9 cellular contexts compared by ENCODE assay signal in the genomic region with DNA sequence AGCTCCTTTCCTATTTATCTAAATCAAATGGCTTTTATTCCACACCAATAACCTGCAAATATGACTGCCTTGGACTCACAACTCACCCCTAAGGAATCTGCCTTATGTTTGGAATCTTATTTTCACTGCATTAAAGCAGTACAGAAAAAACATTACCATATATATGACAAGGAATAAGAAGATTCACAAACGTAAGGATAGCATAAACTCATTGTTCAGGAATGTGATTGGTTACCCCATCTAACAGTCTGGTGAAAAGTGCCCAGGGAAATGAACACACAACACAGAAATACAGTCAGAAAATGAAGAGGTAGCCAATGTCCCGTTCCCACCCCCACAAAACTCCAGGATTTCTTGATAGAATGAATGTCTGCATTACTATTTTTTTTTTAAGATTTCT. TPM values are rescaled to one million over a fixed set of nuclear protein-coding genes. Genes with fewer than 3 reads are reported as not detected.
DNase-seq lines count a peak whose midpoint lies in the region; ATAC-seq and TF ChIP-seq lines count a peak whose summit lies in the region.
"Had no signal": no experiment of that assay in that cellular context is flagged by ENCODE, and none has a peak within 500 bp of the region (broad histone marks: within the 10 kb centered on the region; RNA-seq: fewer than 3 reads in every experiment).

No MANE protein-coding gene starts in this region.

- TF ChIP-seq CTCF in MM.1S (IDR thresholded peaks at IDR 0.05; ENCODE audit: low read length): no peak
- TF ChIP-seq CTCF in cardiac fibroblast (IDR thresholded peaks at IDR 0.05; ENCODE audit: low read depth, low read length): no peak

- H3K4me3 ChIP-seq in CD8-positive, alpha-beta memory T cell (ENCODE audit: low read length): peak overlapping the region; percentile 22
- H3K4me3 ChIP-seq in MM.1S (ENCODE audit: low read length): no peak overlapping the region
- H3K4me3 ChIP-seq in cardiac fibroblast (replicated peaks in 1 of 2; ENCODE audit: low read depth in 2 of 2, low read length in 2 of 2): peak overlapping the region in 1 of 2 donors; percentile 85

- H3K4me2 ChIP-seq in MM.1S (ENCODE audit: low read depth, low read length): peak overlapping the region; percentile 80; the same call in 1 of the 2 replicates

- peak overlapping the region in 7 of 8 donors; percentile 55 to 88 (median 81) for H3K27ac Mint-ChIP-seq in CD8-positive, alpha-beta memory T cell
- H3K27ac Mint-ChIP-seq in natural killer cell treated with Interleukin-12 subunit alpha and Interleukin-12 subunit beta and Interleukin-15 and Interleukin-18, amount 100 ng/mL, for 72 hours: peak overlapping the region; percentile 70 to 76

- POLR2A ChIA-PET in CD8-positive, alpha-beta memory T cell (lab: Charles Lee): interaction anchor here (2.3 kb wide), 1 partner anchor 80 kb away, joined by 6 read pairs; no protein-coding TSS in a partner anchor

- H3K9ac ChIP-seq in MM.1S (ENCODE audit: low read length): no peak overlapping the region

- H3K36me3 ChIP-seq in CD8-positive, alpha-beta memory T cell (ENCODE audit: insufficient read depth, low read length): no peaks in the 10 kb centered on the region
- no peaks in the 10 kb centered on the region; the same call in 1 of the 2 replicates for H3K36me3 ChIP-seq in MM.1S (replicated peaks; ENCODE audit: insufficient read depth, low read length)

- H2AFZ ChIP-seq in MM.1S (ENCODE audit: low read length): no peak overlapping the region

- peaks cover 44% of the 10 kb centered on the region for H3K4me1 ChIP-seq in CD8-positive, alpha-beta memory T cell (ENCODE audit: insufficient read depth, low read length)
- H3K4me1 ChIP-seq in MM.1S (ENCODE audit: low read length): peaks cover 10% of the 10 kb centered on the region

- CTCF ChIA-PET in CD8-positive, alpha-beta memory T cell (lab: Charles Lee): interaction anchor here (0.8 kb wide), 1 partner anchor 36 kb away, joined by 3 read pairs; no protein-coding TSS in a partner anchor

- DNase-seq in CD8-positive, alpha-beta memory T cell: no peak
- DNase-seq in MM.1S (no peak), cardiac fibroblast (ENCODE audit: low read depth in 2 of 2) (peak; percentile 26 to 81), HuH-7 (ENCODE audit: low spot score) (no peak), NCI-H2196 treated with DMSO at 0.1 percent for 48 hours (lab: John Stamatoyannopoulos, UW; ENCODE audit: unreplicated experiment) (no peak), NCI-H2029 treated with DMSO at 0.1 percent for 48 hours (lab: John Stamatoyannopoulos, UW) (no peak), NCI-H510A (lab: John Stamatoyannopoulos, UW) (no peak)
- no peak for DNase-seq in natural killer cell treated with Interleukin-12 subunit alpha and Interleukin-12 subunit beta and Interleukin-15 and Interleukin-18, amount 100 ng/mL, for 72 hours (ENCODE audit: low spot score)
- DNase-seq: SJCRH30 had no signal

- H3K27me3 Mint-ChIP-seq in CD8-positive, alpha-beta memory T cell: no peaks in the 10 kb centered on the region
- no peaks in the 10 kb centered on the region for H3K27me3 Mint-ChIP-seq in natural killer cell treated with Interleukin-12 subunit alpha and Interleukin-12 subunit beta and Interleukin-15 and Interleukin-18, amount 100 ng/mL, for 72 hours

- H3K9me3 Mint-ChIP-seq in CD8-positive, alpha-beta memory T cell: no peaks in the 10 kb centered on the region
- H3K9me3 Mint-ChIP-seq in natural killer cell treated with Interleukin-12 subunit alpha and Interleukin-12 subunit beta and Interleukin-15 and Interleukin-18, amount 100 ng/mL, for 72 hours: no peaks in the 10 kb centered on the region

- H3K9me2 ChIP-seq in MM.1S (replicated peaks; ENCODE audit: insufficient read depth, low read length): no peaks in the 10 kb centered on the region

- peak overlapping the region; percentile 11 for H3K27ac ChIP-seq in CD8-positive, alpha-beta memory T cell (ENCODE audit: low read depth, low read length)
- H3K27ac ChIP-seq in MM.1S (ENCODE audit: low read length): no peak overlapping the region
- H3K27ac ChIP-seq: SJCRH30 had no signal

- H3K4me3 Mint-ChIP-seq in CD8-positive, alpha-beta memory T cell: peak overlapping the region; percentile 65 to 79 (median 74)
- H3K4me3 Mint-ChIP-seq in natural killer cell treated with Interleukin-12 subunit alpha and Interleukin-12 subunit beta and Interleukin-15 and Interleukin-18, amount 100 ng/mL, for 72 hours: peak overlapping the region; percentile 80

- no peaks in the 10 kb centered on the region for H3K27me3 ChIP-seq in CD8-positive, alpha-beta memory T cell (ENCODE audit: insufficient read depth, low read length, poor library complexity, severe bottlenecking)
- no peaks in the 10 kb centered on the region for H3K27me3 ChIP-seq in MM.1S (replicated peaks; ENCODE audit: insufficient read depth, low read length)
- H3K27me3 ChIP-seq: SJCRH30 had no signal

- H3K4me1 Mint-ChIP-seq in CD8-positive, alpha-beta memory T cell: peaks cover 57 to 75% (median 67%) of the 10 kb centered on the region in 3 donors
- H3K4me1 Mint-ChIP-seq in natural killer cell treated with Interleukin-12 subunit alpha and Interleukin-12 subunit beta and Interleukin-15 and Interleukin-18, amount 100 ng/mL, for 72 hours (ENCODE audit: low read depth in 2 of 2): peaks cover 51 to 60% of the 10 kb centered on the region in 2 donors

- ATAC-seq in natural killer cell treated with Interleukin-12 subunit alpha and Interleukin-12 subunit beta and Interleukin-15 and Interleukin-18, amount 100 ng/mL, for 72 hours: no peak

- H3F3A ChIP-seq in MM.1S (ENCODE audit: insufficient read depth, low read length): peaks cover 9% of the 10 kb centered on the region

- peaks cover 3 to 19% (median 5%) of the 10 kb centered on the region in 3 donors for H3K36me3 Mint-ChIP-seq in CD8-positive, alpha-beta memory T cell
- peaks cover 5% of the 10 kb centered on the region for H3K36me3 Mint-ChIP-seq in natural killer cell treated with Interleukin-12 subunit alpha and Interleukin-12 subunit beta and Interleukin-15 and Interleukin-18, amount 100 ng/mL, for 72 hours

- H3K79me2 ChIP-seq in MM.1S (ENCODE audit: low read length): peaks cover 53% of the 10 kb centered on the region

- H3K9me3 ChIP-seq in CD8-positive, alpha-beta memory T cell (ENCODE audit: low read length): no peaks in the 10 kb centered on the region
- no peaks in the 10 kb centered on the region for H3K9me3 ChIP-seq in MM.1S (replicated peaks; ENCODE audit: insufficient read depth, low read length)
- H3K9me3 ChIP-seq: SJCRH30 had no signal

- no peaks in the 10 kb centered on the region for H4K20me1 ChIP-seq in MM.1S (ENCODE audit: insufficient read depth, low read length)

RNA-seq across cellular contexts. Expression of a gene that starts 2.0 kb away (rescaled TPM):
- total RNA-seq in CD8-positive, alpha-beta memory T cell: 10 to 100 TPM; 44.0 to 44.1 TPM
- polyA plus RNA-seq in CD8-positive, alpha-beta memory T cell: 8.1 TPM
- 10 to 100 TPM; 47.7 to 51.0 TPM for total RNA-seq in natural killer cell treated with Interleukin-12 subunit alpha and Interleukin-12 subunit beta and Interleukin-15 and Interleukin-18, amount 100 ng/mL, for 72 hours

Comparison
In these comparisons a context has a peak if more than half of its experiments do, and no peak if none do; other contexts are left out.
1. DNase-seq: peak in cardiac fibroblast (2 of 2); none in CD8-positive, alpha-beta memory T cell (0 of 5), MM.1S (single experiment), natural killer cell treated with Interleukin-12 subunit alpha and Interleukin-12 subunit beta and Interleukin-15 and Interleukin-18, amount 100 ng/mL, for 72 hours (single experiment), HuH-7 (single experiment), NCI-H2196 treated with DMSO at 0.1 percent for 48 hours (single experiment), NCI-H2029 treated with DMSO at 0.1 percent for 48 hours (single experiment) and NCI-H510A (single experiment).